Comparison of ENCODE assay signal across 20 cellular contexts in genomic region chr6:151536280-151536534, GRCh38. TPM values are rescaled to one million over a fixed set of nuclear protein-coding genes. Genes with fewer than 3 reads are reported as not detected.
"Had no signal": no experiment of that assay in that cellular context is flagged by ENCODE, and none has a peak within 500 bp of the region (broad histone marks: within the 10 kb centered on the region; RNA-seq: fewer than 3 reads in every experiment).

No MANE protein-coding gene starts in this region.

- H3K4me1 ChIP-seq: esophagus squamous epithelium, gastrocnemius medialis, neural progenitor cell, prostate gland, right lobe of liver, suprapubic skin, upper lobe of right lung had no signal

- H3K9ac ChIP-seq: neural progenitor cell had no signal

- H3K27me3 ChIP-seq: esophagus squamous epithelium, gastrocnemius medialis, heart left ventricle, hepatocyte, neural progenitor cell, right lobe of liver, suprapubic skin, transverse colon, upper lobe of right lung, vagina had no signal

- DNase-seq: dermis blood vessel endothelial cell; effector memory CD4-positive, alpha-beta T cell; erythroblast; esophagus squamous epithelium; gastrocnemius medialis; heart left ventricle; kidney; mucosa of descending colon; naive thymus-derived CD4-positive, alpha-beta T cell; right lobe of liver; stimulated activated CD4-positive, alpha-beta T cell treated with anti-CD3 and anti-CD28 coated beads, Interleukin-4, amount 100 ng/mL, for 4 hours; transverse colon; upper lobe of right lung had no signal

- H3K4me2 ChIP-seq: hepatocyte, neural progenitor cell had no signal

- H3K27ac ChIP-seq: coronary artery, esophagus squamous epithelium, gastrocnemius medialis, heart left ventricle, hepatocyte, neural progenitor cell, prostate gland, right lobe of liver, suprapubic skin, transverse colon, upper lobe of right lung had no signal

- H2AFZ ChIP-seq: hepatocyte, neural progenitor cell had no signal

- H3K9me3 ChIP-seq: gastrocnemius medialis, mucosa of descending colon, prostate gland, suprapubic skin had no signal

- H3K79me2 ChIP-seq: hepatocyte had no signal

- H3K36me3 ChIP-seq: esophagus squamous epithelium, gastrocnemius medialis, heart left ventricle, neural progenitor cell, prostate gland, right lobe of liver, suprapubic skin, transverse colon, upper lobe of right lung, vagina had no signal

- H3K4me3 ChIP-seq: coronary artery, esophagus squamous epithelium, gastrocnemius medialis, heart left ventricle, hepatocyte, lung, mucosa of descending colon, neural progenitor cell, prostate gland, right lobe of liver, suprapubic skin, transverse colon, upper lobe of right lung, vagina had no signal

RNA-seq across cellular contexts. Expression of gene CCDC170, which starts 42.4 kb away (rescaled TPM):
- total RNA-seq: dermis blood vessel endothelial cell had no signal
- polyA plus RNA-seq: naive thymus-derived CD4-positive, alpha-beta T cell had no signal
